Comparison of ENCODE assay signal across 11 cellular contexts in the genomic region with DNA sequence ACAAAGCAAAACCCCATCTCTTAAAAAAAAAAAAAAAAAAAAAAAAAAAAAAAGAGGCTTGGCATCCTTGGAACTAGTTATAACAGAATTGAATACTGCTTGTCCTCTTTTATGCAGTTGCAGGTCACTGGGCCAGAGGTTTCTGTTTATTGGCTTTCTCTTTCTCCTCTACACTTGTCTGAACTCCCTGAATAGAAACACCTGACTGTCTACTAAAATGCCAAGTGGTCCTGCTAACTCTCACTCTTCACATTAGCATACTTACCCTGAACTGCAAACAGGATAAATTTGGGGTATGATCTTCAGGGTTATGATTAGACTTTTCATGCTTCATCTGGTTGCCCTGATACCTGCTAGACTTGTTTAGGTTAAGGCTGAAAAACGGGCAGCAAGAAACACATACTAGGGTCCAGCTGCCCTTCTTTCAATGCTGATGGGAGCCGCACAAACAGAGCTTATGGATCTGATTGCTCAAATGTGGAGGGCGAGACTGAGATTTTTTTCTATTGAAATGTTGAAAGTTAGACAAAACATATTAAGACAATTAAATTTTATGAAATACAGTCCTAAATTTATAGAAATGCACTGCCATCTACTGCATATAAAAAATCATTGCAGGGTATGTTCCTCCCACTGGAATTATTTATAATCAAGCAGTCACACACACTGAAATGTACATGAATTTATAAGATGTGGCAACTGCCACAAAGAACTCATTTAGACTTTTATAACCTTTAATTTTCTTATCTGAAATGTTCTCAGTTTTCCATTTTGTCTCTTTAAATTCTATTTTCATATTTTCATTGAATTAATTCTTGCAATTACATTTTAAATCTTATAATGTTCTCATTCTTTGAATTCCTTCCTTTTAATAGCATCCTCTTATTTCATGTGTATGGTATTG. TPM values are rescaled to one million over a fixed set of nuclear protein-coding genes. Genes with fewer than 3 reads are reported as not detected.
DNase-seq lines count a peak whose midpoint lies in the region; ATAC-seq and TF ChIP-seq lines count a peak whose summit lies in the region.
"Had no signal": no experiment of that assay in that cellular context is flagged by ENCODE, and none has a peak within 500 bp of the region (broad histone marks: within the 10 kb centered on the region; RNA-seq: fewer than 3 reads in every experiment).

No MANE protein-coding gene starts in this region.

- TF ChIP-seq CTCF in Panc1 (IDR thresholded peaks at IDR 0.05): peak; percentile 58; the same call in 1 of the 2 replicates

- ATAC-seq in Panc1: no peak
- no peak for ATAC-seq in HG02798 (IDR thresholded peaks at IDR 0.05; ENCODE audit: poor library complexity, unreplicated experiment)
- ATAC-seq in activated T-cell treated with anti-CD3 and anti-CD28 coated beads, Interleukin-2, amount 50 U/mL, for 4 hours: no peak

- DNase-seq in NCI-H748 (lab: John Stamatoyannopoulos, UW; ENCODE audit: unreplicated experiment) (peak; percentile 25), NCI-H748 treated with DMSO at 0.1 percent for 48 hours (lab: John Stamatoyannopoulos, UW) (no peak), Panc1 (ENCODE audit: low read depth, low spot score) (no peak), fibroblast of peridontal ligament (ENCODE audit: extremely low read depth) (peak; percentile 80), stromal cell of bone marrow (ENCODE audit: low read depth) (peak; percentile 13), GM19240 (ENCODE audit: insufficient read length, low spot score) (no peak)
- DNase-seq in activated T-cell treated with anti-CD3 and anti-CD28 coated beads, Interleukin-2, amount 50 U/mL, for 4 hours: no peak
- DNase-seq: activated T-cell treated with anti-CD3 and anti-CD28 coated beads, Interleukin-2, amount 50 U/mL, for 24 hours; kidney glomerular epithelial cell; NCI-H2029 treated with DMSO at 0.1 percent for 48 hours had no signal

- H3K4me1 ChIP-seq in Panc1 (ENCODE audit: control insufficient read depth, insufficient read depth, low read length): no peaks in the 10 kb centered on the region

- POLR2A ChIA-PET in Panc1 (lab: Charles Lee): no interaction called here

- peaks cover 21% of the 10 kb centered on the region for H3K36me3 Mint-ChIP-seq in activated T-cell treated with anti-CD3 and anti-CD28 coated beads, Interleukin-2, amount 50 U/mL, for 4 hours (ENCODE audit: insufficient read depth)

- BruUV-seq in Panc1 (replicated peaks; lab: Mats Ljungman, UMichigan): no TSS peak

- H3K4me3 Mint-ChIP-seq in activated T-cell treated with anti-CD3 and anti-CD28 coated beads, Interleukin-2, amount 50 U/mL, for 4 hours: no peak overlapping the region
- H3K4me3 Mint-ChIP-seq: activated T-cell treated with anti-CD3 and anti-CD28 coated beads, Interleukin-2, amount 50 U/mL, for 24 hours had no signal

- H3K27ac ChIP-seq in Panc1 (ENCODE audit: low read length): no peak overlapping the region

- intact Hi-C loops in Panc1 (cut with micrococcal nuclease; ENCODE audit: unreplicated experiment): loop anchor here (10.0 kb wide), 2 partner anchors 164 to 674 kb away; partner anchors contain the start of gene HECW2

- H3K9me3 Mint-ChIP-seq in activated T-cell treated with anti-CD3 and anti-CD28 coated beads, Interleukin-2, amount 50 U/mL, for 4 hours: peaks cover 32% of the 10 kb centered on the region

- no peak overlapping the region for H3K4me3 ChIP-seq in Panc1 (ENCODE audit: low read depth in 2 of 2, low read length in 2 of 2)

- H3K27me3 Mint-ChIP-seq in activated T-cell treated with anti-CD3 and anti-CD28 coated beads, Interleukin-2, amount 50 U/mL, for 4 hours (ENCODE audit: low read depth): no peaks in the 10 kb centered on the region
- H3K27me3 Mint-ChIP-seq: activated T-cell treated with anti-CD3 and anti-CD28 coated beads, Interleukin-2, amount 50 U/mL, for 24 hours had no signal

- in situ Hi-C loops in Panc1 (cut with HindIII; ENCODE audit: low pct_unique_long_range_greater_than_20kb, low sequenced_read_pairs): no loop called here

- no peaks in the 10 kb centered on the region for H3K27me3 ChIP-seq in Panc1 (ENCODE audit: control insufficient read depth, insufficient read depth, low read length)

- H3K9me3 ChIP-seq in Panc1 (ENCODE audit: control insufficient read depth, insufficient read depth, low read depth, low read length): no peaks in the 10 kb centered on the region

- no peaks in the 10 kb centered on the region; the same call in 1 of the 2 replicates for H3K36me3 ChIP-seq in Panc1 (ENCODE audit: control insufficient read depth, insufficient read depth, low read length)

- H3K4me1 Mint-ChIP-seq in activated T-cell treated with anti-CD3 and anti-CD28 coated beads, Interleukin-2, amount 50 U/mL, for 4 hours (ENCODE audit: low read depth): no peaks in the 10 kb centered on the region

- CTCF ChIA-PET in Panc1 (lab: Charles Lee): interaction anchor here (0.5 to 1.8 kb wide), 5 partner anchors 8 to 615 kb away, joined by 3 to 9 read pairs (median 6); no protein-coding TSS in a partner anchor

RNA-seq across cellular contexts. Expression of gene GTF3C3, which starts 40.8 kb away (rescaled TPM):
- total RNA-seq in Panc1 (2021; ENCODE audit: unreplicated experiment): 54.4 TPM
- 25.9 TPM for polyA plus RNA-seq in Panc1 (2012; ENCODE audit: insufficient read length)
- 10 to 100 TPM; 47.7 to 62.0 (median 54.7) TPM for total RNA-seq in activated T-cell treated with anti-CD3 and anti-CD28 coated beads, Interleukin-2, amount 50 U/mL, for 4 hours

RNA-seq across cellular contexts. Expression of gene C2orf66, which starts 50.4 kb away (rescaled TPM):
- total RNA-seq in Panc1 (2021; ENCODE audit: unreplicated experiment): 0.33 TPM
- not detected for polyA plus RNA-seq in Panc1 (2012; ENCODE audit: insufficient read length)
- total RNA-seq in activated T-cell treated with anti-CD3 and anti-CD28 coated beads, Interleukin-2, amount 50 U/mL, for 4 hours: not detected

Comparison
In these comparisons a context has a peak if more than half of its experiments do, and no peak if none do; other contexts are left out.
1. DNase-seq: peak in NCI-H748 (single experiment), fibroblast of peridontal ligament (single experiment) and stromal cell of bone marrow (single experiment); none in NCI-H748 treated with DMSO at 0.1 percent for 48 hours (single experiment), Panc1 (single experiment), GM19240 (single experiment) and activated T-cell treated with anti-CD3 and anti-CD28 coated beads, Interleukin-2, amount 50 U/mL, for 4 hours (single experiment).